ENCODE assay signal across 8 cellular contexts in the genomic region with DNA sequence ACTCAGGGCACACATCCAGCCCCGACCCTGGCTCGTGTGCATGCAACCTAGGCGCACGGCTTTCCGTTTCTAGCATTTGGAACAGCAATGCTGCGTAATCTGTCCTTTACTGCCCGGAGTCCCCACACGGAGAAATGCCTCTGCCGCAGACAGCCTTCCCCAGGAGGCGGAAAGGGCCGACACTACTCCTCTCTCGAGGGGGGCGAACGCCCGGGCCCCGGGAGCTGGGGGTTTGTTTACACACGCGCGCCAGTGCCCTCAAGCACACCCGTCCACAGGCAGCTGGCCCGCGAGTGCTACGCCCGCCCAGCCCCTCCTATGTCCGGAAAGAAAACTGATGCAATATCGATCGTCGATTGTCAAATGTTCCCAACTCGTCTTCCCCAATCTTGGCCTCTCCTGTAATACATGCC. TPM values are rescaled to one million over a fixed set of nuclear protein-coding genes. Genes with fewer than 3 reads are reported as not detected.
DNase-seq lines count a peak whose midpoint lies in the region; ATAC-seq and TF ChIP-seq lines count a peak whose summit lies in the region.

No MANE protein-coding gene starts in this region.

- TF ChIP-seq POLR2A in stomach (IDR thresholded peaks at IDR 0.05), result no peak

- peaks cover 62% of the 10 kb centered on the region for H3K4me1 Mint-ChIP-seq in activated CD4-positive, alpha-beta T cell treated with anti-CD3 and anti-CD28 coated beads, Interleukin-2, amount 10 ng/mL, durations not matched to agents 24 days and 14 days
- H3K4me1 Mint-ChIP-seq in endothelial cell (ENCODE audit: unreplicated experiment), result peaks cover 37% of the 10 kb centered on the region

- peak overlapping the region; percentile 99 to 100 (median 99) for H3K27ac ChIP-seq in stomach

- H3K9me3 ChIP-seq in mononuclear cell (ENCODE audit: low read depth, low read length) (no peaks in the 10 kb centered on the region), stomach (no peaks in the 10 kb centered on the region)

- DNase-seq in NCI-H345 (lab: John Stamatoyannopoulos, UW) (peak; percentile 15), NCI-H345 treated with DMSO at 0.1 percent for 48 hours (lab: John Stamatoyannopoulos, UW; ENCODE audit: unreplicated experiment) (no peak), NCI-H2029 treated with DMSO at 0.1 percent for 48 hours (lab: John Stamatoyannopoulos, UW) (peak; percentile 60), endothelial cell (ENCODE audit: low spot score) (peak; percentile 57), stomach (peak; percentile 72)
- peak; percentile 86 for DNase-seq in activated CD4-positive, alpha-beta T cell treated with anti-CD3 and anti-CD28 coated beads, Interleukin-2, amount 10 ng/mL, durations not matched to agents 24 days and 14 days

- H3K27ac Mint-ChIP-seq in activated CD4-positive, alpha-beta T cell treated with anti-CD3 and anti-CD28 coated beads, Interleukin-2, amount 10 ng/mL, durations not matched to agents 24 days and 14 days, result peak overlapping the region; percentile 99
- H3K27ac Mint-ChIP-seq in endothelial cell (ENCODE audit: unreplicated experiment), result peak overlapping the region; percentile 96

- peak overlapping the region; percentile 98 for H3K4me3 ChIP-seq in mononuclear cell (ENCODE audit: low read length)
- H3K4me3 ChIP-seq in stomach, result peak overlapping the region; percentile 94 to 100 (median 96)

- peak overlapping the region; percentile 86 for H3K4me3 Mint-ChIP-seq in activated CD4-positive, alpha-beta T cell treated with anti-CD3 and anti-CD28 coated beads, Interleukin-2, amount 10 ng/mL, durations not matched to agents 24 days and 14 days
- peak overlapping the region; percentile 97 for H3K4me3 Mint-ChIP-seq in endothelial cell (ENCODE audit: unreplicated experiment)

- 0 to 1% (median 0%) methylated on average over 21 to 29 of the region's 29 CpGs for WGBS in stomach, 5 donors

- intact Hi-C loops in activated CD4-positive, alpha-beta T cell treated with anti-CD3 and anti-CD28 coated beads, Interleukin-2, amount 10 ng/mL, durations not matched to agents 24 days and 14 days (cut with micrococcal nuclease), result loop anchor here (1.0 to 10.0 kb wide), 16 partner anchors 12 to 1513 kb away; partner anchors contain the start of genes ARID2, RPAP3 and SCAF11
- intact Hi-C loops in stomach (cut with DNase I; ENCODE audit: low total_unique reads), result no loop called here

- peak; percentile 8 for ATAC-seq in HG02678 (IDR thresholded peaks at IDR 0.05; ENCODE audit: unreplicated experiment)

- TF ChIP-seq EP300 in stomach (IDR thresholded peaks at IDR 0.05), result no peak

- H3K27me3 Mint-ChIP-seq in activated CD4-positive, alpha-beta T cell treated with anti-CD3 and anti-CD28 coated beads, Interleukin-2, amount 10 ng/mL, durations not matched to agents 24 days and 14 days, result peaks cover 3% of the 10 kb centered on the region
- peaks cover 21% of the 10 kb centered on the region for H3K27me3 Mint-ChIP-seq in endothelial cell (ENCODE audit: unreplicated experiment)

- H3K36me3 ChIP-seq in stomach, result peaks cover 35 to 45% (median 44%) of the 10 kb centered on the region in 4 donors

- no peak for TF ChIP-seq CTCF in endothelial cell (IDR thresholded peaks at IDR 0.05; ENCODE audit: unreplicated experiment)
- TF ChIP-seq CTCF in stomach (IDR thresholded peaks at IDR 0.05), result no peak

- H3K4me1 ChIP-seq in mononuclear cell (ENCODE audit: insufficient read depth, low read length) (peaks cover 47% of the 10 kb centered on the region), stomach (peaks cover 28 to 52% (median 43%) of the 10 kb centered on the region in 4 donors)

- H3K36me3 Mint-ChIP-seq in activated CD4-positive, alpha-beta T cell treated with anti-CD3 and anti-CD28 coated beads, Interleukin-2, amount 10 ng/mL, durations not matched to agents 24 days and 14 days (ENCODE audit: low read depth), result peaks cover 53% of the 10 kb centered on the region
- H3K36me3 Mint-ChIP-seq in endothelial cell (ENCODE audit: low read depth, unreplicated experiment), result peaks cover 48% of the 10 kb centered on the region

- H3K9me3 Mint-ChIP-seq in activated CD4-positive, alpha-beta T cell treated with anti-CD3 and anti-CD28 coated beads, Interleukin-2, amount 10 ng/mL, durations not matched to agents 24 days and 14 days, result no peaks in the 10 kb centered on the region
- no peaks in the 10 kb centered on the region for H3K9me3 Mint-ChIP-seq in endothelial cell (ENCODE audit: unreplicated experiment)

- H3K27me3 ChIP-seq in mononuclear cell (ENCODE audit: insufficient read depth, low read length) (no peaks in the 10 kb centered on the region), stomach (no peaks in the 10 kb centered on the region)

RNA-seq across cellular contexts. Expression of gene SLC38A2, which starts 0.8 kb away (rescaled TPM):
- total RNA-seq in activated CD4-positive, alpha-beta T cell treated with anti-CD3 and anti-CD28 coated beads, Interleukin-2, amount 10 ng/mL, durations not matched to agents 24 days and 14 days, result 158 and 168 TPM in 2 replicates
- 249 TPM for total RNA-seq in endothelial cell (ENCODE audit: unreplicated experiment)
- total RNA-seq in mononuclear cell, result 277 TPM
- total RNA-seq in stomach, result 100 to 1,000 TPM; 141 to 716 (median 250) TPM
- 10 to 100 TPM; 26.6 to 88.6 (median 27.2) TPM for polyA plus RNA-seq in stomach
